In genomic region chr15:40379853-40380252, GRCh38 we compare ENCODE assay signal across 10 cellular contexts. TPM values are rescaled to one million over a fixed set of nuclear protein-coding genes. Genes with fewer than 3 reads are reported as not detected.
DNase-seq lines count a peak whose midpoint lies in the region; TF ChIP-seq lines count a peak whose summit lies in the region.
"Had no signal": no experiment of that assay in that cellular context is flagged by ENCODE, and none has a peak within 500 bp of the region (broad histone marks: within the 10 kb centered on the region; RNA-seq: fewer than 3 reads in every experiment).

No MANE protein-coding gene starts in this region.

- no peak overlapping the region for H3T11ph ChIP-seq in H9 (ENCODE audit: low read length)

- TF ChIP-seq CTCF in osteocyte (IDR thresholded peaks at IDR 0.05) (no peak), H9 (conservative IDR thresholded peaks at IDR 0.05) (no peak)

- no peak overlapping the region for H2BK15ac ChIP-seq in H9 (ENCODE audit: low read depth, low read length)

- H3K27ac ChIP-seq in epithelial cell of prostate, result peak overlapping the region; percentile 89
- H3K27ac ChIP-seq in H9 (ENCODE audit: insufficient read length, low read depth, low read length), result no peak overlapping the region

- DNase-seq in DMS 273 (lab: John Stamatoyannopoulos, UW; ENCODE audit: unreplicated experiment) (peak; percentile 83), NCI-H2196 treated with DMSO at 0.1 percent for 48 hours (lab: John Stamatoyannopoulos, UW; ENCODE audit: unreplicated experiment) (peak; percentile 36), epithelial cell of prostate (ENCODE audit: low read depth, low spot score) (peak; percentile 73), osteocyte (ENCODE audit: extremely low spot score, unreplicated experiment) (no peak), KG1 (lab: John Stamatoyannopoulos, UW) (no peak), H9 (no peak), NCI-H345 (lab: John Stamatoyannopoulos, UW) (no peak)
- DNase-seq in effector CD4-positive, alpha-beta T cell, result no peak
- DNase-seq: T-helper 1 cell had no signal

- no peak overlapping the region for H3K4me3 Mint-ChIP-seq in osteocyte (ENCODE audit: unreplicated experiment)
- no peak overlapping the region for H3K4me3 Mint-ChIP-seq in H9

- no peaks in the 10 kb centered on the region for H4K20me1 ChIP-seq in H9 (ENCODE audit: control insufficient read depth, insufficient read depth, insufficient read length)

- no peak overlapping the region for H3K4me2 ChIP-seq in H9 (ENCODE audit: insufficient read depth, insufficient read length, low read length)

- no peak overlapping the region for H4K91ac ChIP-seq in H9 (ENCODE audit: insufficient read length, low read depth, low read length)

- H3K27ac Mint-ChIP-seq in osteocyte (ENCODE audit: unreplicated experiment) (peak overlapping the region; percentile 81), H9 (no peak overlapping the region)

- H3K9ac ChIP-seq in H9 (ENCODE audit: extremely low read depth, insufficient read length, low read length), result no peak overlapping the region

- WGBS in H9 (ENCODE audit: extremely low coverage, insufficient read length, low lambda C conversion rate), result no CpG with 5 or more reads among the region's 4 CpGs

- no peak overlapping the region for H3K56ac ChIP-seq in H9 (ENCODE audit: insufficient read length, low read depth, low read length)

- peaks cover 35% of the 10 kb centered on the region for H3K4me1 Mint-ChIP-seq in osteocyte (ENCODE audit: unreplicated experiment)
- peaks cover 16 to 22% of the 10 kb centered on the region in 2 experiments for H3K4me1 Mint-ChIP-seq in H9

- H3K9me3 ChIP-seq in H9 (ENCODE audit: control insufficient read depth, low read depth, low read length), result no peaks in the 10 kb centered on the region
- H3K9me3 ChIP-seq: ascending aorta had no signal

- no peak overlapping the region for H3K14ac ChIP-seq in H9 (ENCODE audit: insufficient read depth, low read length)

- no peak overlapping the region for H2AFZ ChIP-seq in H9 (ENCODE audit: low read length)

- no peak overlapping the region for H2BK120ac ChIP-seq in H9 (ENCODE audit: low read depth, low read length, poor library complexity, severe bottlenecking)

- H3K18ac ChIP-seq in H9 (ENCODE audit: insufficient read length, low read depth, low read length), result no peak overlapping the region

- peaks cover 4% of the 10 kb centered on the region for H3K4me1 ChIP-seq in H9 (ENCODE audit: insufficient read depth, low read length)

- H3K23ac ChIP-seq in H9 (ENCODE audit: insufficient read length, low read depth, low read length), result no peak overlapping the region

- H3K27me3 Mint-ChIP-seq in osteocyte (ENCODE audit: unreplicated experiment) (no peaks in the 10 kb centered on the region), H9 (ENCODE audit: low read depth) (no peaks in the 10 kb centered on the region; the same call in 1 of the 2 replicates)

- H3K27me3 ChIP-seq in H9 (ENCODE audit: insufficient read depth, low read length), result no peaks in the 10 kb centered on the region
- H3K27me3 ChIP-seq: ascending aorta had no signal

- no peak overlapping the region for H2AK5ac ChIP-seq in H9 (ENCODE audit: insufficient read length, low read length)

- no peak overlapping the region for H2BK12ac ChIP-seq in H9 (ENCODE audit: insufficient read length, low read depth, low read length)

- H2BK5ac ChIP-seq in H9 (ENCODE audit: insufficient read length, low read length), result no peak overlapping the region

- no peaks in the 10 kb centered on the region for H3K9me3 Mint-ChIP-seq in osteocyte (ENCODE audit: unreplicated experiment)
- no peaks in the 10 kb centered on the region for H3K9me3 Mint-ChIP-seq in H9

- no peak overlapping the region for H4K5ac ChIP-seq in H9 (ENCODE audit: insufficient read length, low read depth, low read length)

- H3K4ac ChIP-seq in H9 (ENCODE audit: low read depth, low read length), result no peak overlapping the region

- no peak overlapping the region for H4K8ac ChIP-seq in H9 (replicated peaks; ENCODE audit: insufficient read length, low read depth, low read length)

- no peak overlapping the region for H2BK20ac ChIP-seq in H9 (ENCODE audit: low read depth, low read length, poor library complexity, severe bottlenecking)

- peaks cover 4% of the 10 kb centered on the region for H3K79me1 ChIP-seq in H9 (ENCODE audit: insufficient read depth, low read depth, low read length, poor library complexity, severe bottlenecking)

- peaks cover 6% of the 10 kb centered on the region; the same call in 1 of the 2 replicates for H3K79me2 ChIP-seq in H9 (ENCODE audit: insufficient read depth, low read length)

- peaks cover 5% of the 10 kb centered on the region for H3K23me2 ChIP-seq in H9 (ENCODE audit: insufficient read length, low read depth, low read length, poor library complexity, severe bottlenecking)

- H3K36me3 Mint-ChIP-seq in osteocyte (ENCODE audit: unreplicated experiment), result no peaks in the 10 kb centered on the region
- H3K36me3 Mint-ChIP-seq in H9 (ENCODE audit: insufficient read depth in 1 of 3, low read depth in 3 of 3), result peaks cover 7 to 14% (median 12%) of the 10 kb centered on the region in 3 experiments

RNA-seq across cellular contexts. Expression of gene KNSTRN, which starts 2.7 kb away (rescaled TPM):
- total RNA-seq in osteocyte (25.1 and 27.3 TPM in 2 replicates), H9 (2021) (53.9 TPM in 2 replicates)

RNA-seq across cellular contexts. Expression of gene DISP2, which starts 21.8 kb away (rescaled TPM):
- total RNA-seq in osteocyte (1.4 and 1.5 TPM in 2 replicates), H9 (2021) (0.59 and 1.3 TPM in 2 replicates)

RNA-seq across cellular contexts. Expression of gene IVD, which starts 25.7 kb away (rescaled TPM):
- total RNA-seq in osteocyte, result 60.4 and 62.0 TPM in 2 replicates
- total RNA-seq in H9 (2021), result 86.7 and 93.1 TPM in 2 replicates

RNA-seq across cellular contexts. Expression of gene PHGR1, which starts 29.0 kb away (rescaled TPM):
- total RNA-seq in osteocyte, result not detected in 2 replicates
- not detected in 2 replicates for total RNA-seq in H9 (2021)
- total RNA-seq: ascending aorta had no signal

RNA-seq across cellular contexts. Expression of gene CCDC9B, which starts 39.1 kb away (rescaled TPM):
- total RNA-seq in osteocyte (18.0 and 21.6 TPM in 2 replicates), H9 (2021) (0.48 and 0.50 TPM in 2 replicates)

Comparison
In these comparisons a context has a peak if more than half of its experiments do, and no peak if none do; other contexts are left out.
1. DNase-seq: peak in DMS 273 (single experiment), NCI-H2196 treated with DMSO at 0.1 percent for 48 hours (single experiment) and epithelial cell of prostate (single experiment); none in osteocyte (single experiment), effector CD4-positive, alpha-beta T cell (single experiment), KG1 (single experiment), H9 (single experiment) and NCI-H345 (single experiment).